In the genomic region with DNA sequence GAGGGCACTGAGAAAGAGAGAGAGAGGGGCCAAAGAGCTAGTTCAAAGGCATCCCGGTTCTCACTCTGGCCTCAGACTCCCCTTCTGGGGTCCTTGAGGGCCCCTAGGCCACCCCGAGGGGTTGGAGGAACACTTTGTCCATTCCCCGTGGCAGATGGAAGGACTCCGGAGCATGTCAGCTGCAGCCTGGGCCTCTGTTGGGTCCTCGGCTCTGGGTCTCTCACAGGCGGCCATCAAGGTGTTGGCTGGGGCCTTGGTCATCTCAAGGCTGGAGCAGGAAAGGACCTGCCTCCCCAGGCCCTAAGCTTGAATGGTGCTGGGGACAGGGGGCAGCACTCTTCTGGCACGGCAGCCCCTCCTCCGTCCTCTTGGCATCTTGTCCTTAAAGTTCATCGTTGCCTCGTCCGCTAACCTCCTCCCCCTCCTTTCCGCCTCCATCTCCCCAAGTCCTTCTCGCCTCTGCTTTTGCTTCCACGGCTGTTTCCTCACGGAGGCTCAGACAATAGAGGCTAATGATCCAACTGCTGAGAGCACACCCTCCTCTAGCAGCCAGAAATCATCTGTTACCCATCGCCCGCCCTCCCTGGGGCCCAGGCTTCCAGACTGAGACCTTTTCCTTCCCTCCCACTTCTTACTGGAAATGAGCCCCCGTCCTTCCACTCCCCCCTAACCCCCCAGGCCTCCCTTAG, we compare ENCODE assay signal across 11 cellular contexts. TPM values are rescaled to one million over a fixed set of nuclear protein-coding genes. Genes with fewer than 3 reads are reported as not detected.
DNase-seq lines count a peak whose midpoint lies in the region; ATAC-seq and TF ChIP-seq lines count a peak whose summit lies in the region.
"Had no signal": no experiment of that assay in that cellular context is flagged by ENCODE, and none has a peak within 500 bp of the region (broad histone marks: within the 10 kb centered on the region; RNA-seq: fewer than 3 reads in every experiment).

No MANE protein-coding gene starts in this region.

- H3K4me3 ChIP-seq in vagina, result no peak overlapping the region

- peak in 1 of 2 donors; percentile 13 for TF ChIP-seq POLR2A in vagina (IDR thresholded peaks at IDR 0.05)

- H3K27me3 Mint-ChIP-seq in activated naive CD4-positive, alpha-beta T cell treated with anti-CD3 and anti-CD28 coated beads for 36 hours (ENCODE audit: low read depth), result no peaks in the 10 kb centered on the region
- no peaks in the 10 kb centered on the region for H3K27me3 Mint-ChIP-seq in effector memory CD8-positive, alpha-beta T cell
- H3K27me3 Mint-ChIP-seq in naive B cell, result no peaks in the 10 kb centered on the region

- TF ChIP-seq CTCF in vagina (IDR thresholded peaks at IDR 0.05), result no peak

- H3K4me1 Mint-ChIP-seq in activated naive CD4-positive, alpha-beta T cell treated with anti-CD3 and anti-CD28 coated beads for 36 hours (ENCODE audit: low read depth), result peaks cover 83% of the 10 kb centered on the region
- peaks cover 54 to 57% of the 10 kb centered on the region in 2 donors for H3K4me1 Mint-ChIP-seq in effector memory CD8-positive, alpha-beta T cell (ENCODE audit: low read depth in 2 of 2)
- peaks cover 43 to 74% (median 73%) of the 10 kb centered on the region in 3 donors for H3K4me1 Mint-ChIP-seq in naive B cell

- H3K27ac ChIP-seq in vagina, result peak overlapping the region; percentile 91

- CTCF ChIA-PET in activated naive CD4-positive, alpha-beta T cell treated with anti-CD3 and anti-CD28 coated beads for 36 hours (lab: Charles Lee), result interaction anchor here (0.7 to 16.6 kb wide), 8 partner anchors 9 to 123 kb away, joined by 3 to 276 read pairs (median 4); a partner anchor contains a TSS

- H3K27me3 ChIP-seq in vagina, result no peaks in the 10 kb centered on the region

- no peak for ATAC-seq in effector memory CD8-positive, alpha-beta T cell (replicated peaks)
- ATAC-seq in naive B cell (ENCODE audit: low read depth in 2 of 2) (no peak), HG03565 (IDR thresholded peaks at IDR 0.05; ENCODE audit: unreplicated experiment) (no peak)

- intact Hi-C loops in activated naive CD4-positive, alpha-beta T cell treated with anti-CD3 and anti-CD28 coated beads for 36 hours (cut with micrococcal nuclease), result loop anchor here (1.0 to 10.0 kb wide), 8 partner anchors 9 to 445 kb away; a partner anchor contains a TSS
- intact Hi-C loops in vagina (cut with DNase I), result loop anchor here (1.0 kb wide), 1 partner anchor 9 kb away; no protein-coding TSS in a partner anchor

- H3K4me3 Mint-ChIP-seq in activated naive CD4-positive, alpha-beta T cell treated with anti-CD3 and anti-CD28 coated beads for 36 hours, result peak overlapping the region; percentile 66
- H3K4me3 Mint-ChIP-seq in effector memory CD8-positive, alpha-beta T cell, result peak overlapping the region; percentile 83 to 90
- peak overlapping the region in 5 of 8 donors; percentile 5 to 78 (median 63) for H3K4me3 Mint-ChIP-seq in naive B cell

- no peaks in the 10 kb centered on the region for H3K9me3 ChIP-seq in vagina

- H3K27ac Mint-ChIP-seq in activated naive CD4-positive, alpha-beta T cell treated with anti-CD3 and anti-CD28 coated beads for 36 hours, result peak overlapping the region; percentile 96
- peak overlapping the region; percentile 95 to 100 for H3K27ac Mint-ChIP-seq in effector memory CD8-positive, alpha-beta T cell
- H3K27ac Mint-ChIP-seq in naive B cell, result peak overlapping the region; percentile 89 to 97 (median 96)

- peak; percentile 56 for DNase-seq in activated naive CD4-positive, alpha-beta T cell treated with anti-CD3 and anti-CD28 coated beads for 36 hours
- no peak for DNase-seq in activated naive CD4-positive, alpha-beta T cell treated with anti-CD3 and anti-CD28 coated beads, Interleukin-2, amount 50 U/mL, for 16 hours
- DNase-seq in effector memory CD8-positive, alpha-beta T cell, result no peak
- DNase-seq in naive B cell (no peak), vagina (ENCODE audit: extremely low spot score in 2 of 2) (no peak), GM19238 (ENCODE audit: insufficient read length, low spot score) (no peak), NCI-H446 (lab: John Stamatoyannopoulos, UW) (no peak)
- DNase-seq: DMS53, NCI-H524 had no signal

- H3K9me3 Mint-ChIP-seq in activated naive CD4-positive, alpha-beta T cell treated with anti-CD3 and anti-CD28 coated beads for 36 hours, result no peaks in the 10 kb centered on the region
- no peaks in the 10 kb centered on the region for H3K9me3 Mint-ChIP-seq in effector memory CD8-positive, alpha-beta T cell
- no peaks in the 10 kb centered on the region for H3K9me3 Mint-ChIP-seq in naive B cell

- peaks cover 72% of the 10 kb centered on the region for H3K4me1 ChIP-seq in vagina

- H3K36me3 Mint-ChIP-seq in activated naive CD4-positive, alpha-beta T cell treated with anti-CD3 and anti-CD28 coated beads for 36 hours (ENCODE audit: low read depth), result no peaks in the 10 kb centered on the region
- peaks cover 33% of the 10 kb centered on the region for H3K36me3 Mint-ChIP-seq in effector memory CD8-positive, alpha-beta T cell (ENCODE audit: insufficient read depth)
- H3K36me3 Mint-ChIP-seq in naive B cell, result no peaks in the 10 kb centered on the region

- no peaks in the 10 kb centered on the region for H3K36me3 ChIP-seq in vagina

RNA-seq across cellular contexts. Expression of a gene that starts 23.3 kb away (rescaled TPM):
- total RNA-seq in activated naive CD4-positive, alpha-beta T cell treated with anti-CD3 and anti-CD28 coated beads for 36 hours, result 100 to 1,000 TPM; 150 to 156 TPM
- polyA plus RNA-seq in naive B cell (ENCODE audit: low read depth in 6 of 6), result 100 to 1,000 TPM; 442 to 802 (median 622) TPM
- total RNA-seq in vagina, result not detected
- total RNA-seq: kidney epithelial cell had no signal

RNA-seq across cellular contexts. Expression of a gene that starts 40.6 kb away (rescaled TPM):
- 1 to 10 TPM; 4.7 to 5.9 TPM for total RNA-seq in activated naive CD4-positive, alpha-beta T cell treated with anti-CD3 and anti-CD28 coated beads for 36 hours
- polyA plus RNA-seq in naive B cell (ENCODE audit: low read depth in 6 of 6), result not detected
- total RNA-seq in vagina, result 296 TPM
- total RNA-seq: kidney epithelial cell had no signal

Comparison
In these comparisons a context has a peak if more than half of its experiments do, and no peak if none do; other contexts are left out.
1. RNA of a gene that starts 23.3 kb away (total RNA-seq): 150 to 156 TPM in activated naive CD4-positive, alpha-beta T cell treated with anti-CD3 and anti-CD28 coated beads for 36 hours; not detected in vagina (single experiment); every median in the first group is over 100 times any median in the second.
2. RNA of a gene that starts 40.6 kb away (total RNA-seq): 296 TPM in vagina (single experiment); 4.7 to 5.9 TPM in activated naive CD4-positive, alpha-beta T cell treated with anti-CD3 and anti-CD28 coated beads for 36 hours; every median in the first group is over 10 times any median in the second.
3. Peak in every context shown above with its lines, with median percentiles within 50 percentile points of each other: H3K27ac Mint-ChIP-seq and H3K4me3 Mint-ChIP-seq.